Comparison of ENCODE assay signal across 30 cellular contexts in the genomic region with DNA sequence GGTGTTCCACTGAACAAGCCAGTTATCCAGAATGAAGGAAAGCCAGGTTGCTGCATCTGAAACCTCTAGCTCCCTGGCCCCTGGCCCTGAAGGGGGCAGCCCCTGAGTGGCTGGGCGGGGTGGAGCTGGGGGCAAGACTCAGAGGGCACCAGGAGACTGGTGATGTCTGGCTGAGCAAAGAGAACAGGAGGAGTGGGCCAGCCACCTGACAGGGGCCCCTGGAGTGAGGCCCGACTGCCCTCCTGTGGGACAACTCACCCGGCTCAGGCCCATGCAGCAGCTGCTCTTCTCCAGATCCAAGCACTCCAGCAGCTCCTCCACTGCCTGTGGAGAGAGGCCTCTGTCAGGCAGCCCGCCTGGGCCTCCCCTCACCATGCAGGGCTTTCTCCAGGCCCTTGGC.
DNase-seq lines count a peak whose midpoint lies in the region; ATAC-seq and TF ChIP-seq lines count a peak whose summit lies in the region.
"Had no signal": no experiment of that assay in that cellular context is flagged by ENCODE, and none has a peak within 500 bp of the region (broad histone marks: within the 10 kb centered on the region; RNA-seq: fewer than 3 reads in every experiment).

No MANE protein-coding gene starts in this region.

- BruUV-seq in Panc1 (replicated peaks; lab: Mats Ljungman, UMichigan), result no TSS peak

- H3K27me3 ChIP-seq in Panc1 (ENCODE audit: control insufficient read depth, insufficient read depth, low read length), result no peaks in the 10 kb centered on the region
- H3K27me3 ChIP-seq: neural progenitor cell, right lobe of liver had no signal

- H3K36me3 ChIP-seq in Panc1 (ENCODE audit: control insufficient read depth, insufficient read depth, low read length), result peaks cover 2% of the 10 kb centered on the region; the same call in 1 of the 2 replicates
- H3K36me3 ChIP-seq: neural progenitor cell had no signal

- ATAC-seq in activated naive CD4-positive, alpha-beta T cell treated with anti-CD3 and anti-CD28 coated beads, Interleukin-2, amount 50 U/mL, for 72 hours, result no peak
- 0 out of 2 replicates have a peak, but pooled peaks have one; percentile 27 for ATAC-seq in Panc1
- ATAC-seq in stimulated activated naive B cell treated with anti-CD40 and anti-IgM and Interleukin-4, amounts not matched to agents 10 μg/mL and 1 μg/mL and 100 μg/mL, for 72 hours (replicated peaks), result no peak
- ATAC-seq: A549; activated CD8-positive, alpha-beta T cell treated with anti-CD3 and anti-CD28 coated beads for 36 hours; K562; PC-3; right lobe of liver had no signal

- no peaks in the 10 kb centered on the region for H3K27me3 Mint-ChIP-seq in stimulated activated naive B cell treated with anti-CD40 and anti-IgM and Interleukin-4, amounts not matched to agents 10 μg/mL and 1 μg/mL and 100 μg/mL, for 72 hours
- H3K27me3 Mint-ChIP-seq in activated CD4-positive, alpha-beta memory T cell treated with anti-CD3 and anti-CD28 coated beads for 36 hours, result no peaks in the 10 kb centered on the region
- H3K27me3 Mint-ChIP-seq: activated CD8-positive, alpha-beta T cell treated with anti-CD3 and anti-CD28 coated beads for 36 hours; CD4-positive, alpha-beta T cell had no signal

- H3K4me3 ChIP-seq in Panc1 (ENCODE audit: low read depth in 2 of 2, low read length in 2 of 2), result no peak overlapping the region
- H3K4me3 ChIP-seq: A549, K562, neural progenitor cell, right lobe of liver had no signal

- peak overlapping the region; percentile 5 to 47 for H3K27ac Mint-ChIP-seq in activated naive CD4-positive, alpha-beta T cell treated with anti-CD3 and anti-CD28 coated beads, Interleukin-2, amount 50 U/mL, for 72 hours
- H3K27ac Mint-ChIP-seq in stimulated activated naive B cell treated with anti-CD40 and anti-IgM and Interleukin-4, amounts not matched to agents 10 μg/mL and 1 μg/mL and 100 μg/mL, for 72 hours, result peak overlapping the region; percentile 56
- no peak overlapping the region for H3K27ac Mint-ChIP-seq in activated CD4-positive, alpha-beta memory T cell treated with anti-CD3 and anti-CD28 coated beads for 36 hours
- H3K27ac Mint-ChIP-seq: activated CD8-positive, alpha-beta T cell treated with anti-CD3 and anti-CD28 coated beads for 36 hours; activated T-helper 1 cell treated with anti-CD3 and anti-CD28 coated beads, Interleukin-12 subunit alpha, Interleukin-12 subunit beta, Interleukin-2, Interleukin-4 antibody, amounts not matched to agents 30 ng/mL and 10 ng/mL and 1 ng/mL, durations not matched to agents 14 hours and 24 hours and 36 hours; CD4-positive, alpha-beta T cell; immature natural killer cell; neural progenitor cell had no signal

- TF ChIP-seq CTCF in Panc1 (IDR thresholded peaks at IDR 0.05), result no peak

- peaks cover 6% of the 10 kb centered on the region for H3K4me1 ChIP-seq in Panc1 (ENCODE audit: control insufficient read depth, insufficient read depth, low read length)

- intact Hi-C loops in Panc1 (cut with micrococcal nuclease; ENCODE audit: unreplicated experiment), result no loop called here
- intact Hi-C loops in posterior cingulate gyrus (cut with DNase I), result no loop called here
- intact Hi-C loops in activated CD4-positive, alpha-beta memory T cell treated with anti-CD3 and anti-CD28 coated beads for 36 hours (cut with micrococcal nuclease), result no loop called here

- H3K4me1 Mint-ChIP-seq in stimulated activated naive B cell treated with anti-CD40 and anti-IgM and Interleukin-4, amounts not matched to agents 10 μg/mL and 1 μg/mL and 100 μg/mL, for 72 hours, result peaks cover 0 to 2% of the 10 kb centered on the region in 2 donors
- no peaks in the 10 kb centered on the region for H3K4me1 Mint-ChIP-seq in activated CD4-positive, alpha-beta memory T cell treated with anti-CD3 and anti-CD28 coated beads for 36 hours (ENCODE audit: low read depth)
- H3K4me1 Mint-ChIP-seq: immature natural killer cell had no signal

- CTCF ChIA-PET in Panc1 (lab: Charles Lee), result no interaction called here
- CTCF ChIA-PET in activated CD4-positive, alpha-beta memory T cell treated with anti-CD3 and anti-CD28 coated beads for 36 hours (lab: Charles Lee), result interaction anchor here (0.6 to 6.2 kb wide), 2 partner anchors 14 to 46 kb away, joined by 3 to 37 read pairs; no protein-coding TSS in a partner anchor

- POLR2A ChIA-PET in Panc1 (lab: Charles Lee), result no interaction called here
- POLR2A ChIA-PET in activated CD4-positive, alpha-beta memory T cell treated with anti-CD3 and anti-CD28 coated beads for 36 hours (lab: Charles Lee), result no interaction called here

- no peak for DNase-seq in activated naive CD4-positive, alpha-beta T cell treated with anti-CD3 and anti-CD28 coated beads, Interleukin-2, amount 50 U/mL, for 72 hours (ENCODE audit: low spot score in 2 of 2)
- no peak for DNase-seq in activated naive CD4-positive, alpha-beta T cell treated with Interleukin-2 at 50 U/mL for 16 hours
- DNase-seq in Panc1 (ENCODE audit: low read depth, low spot score) (no peak), myocyte (ENCODE audit: low read depth) (peak; percentile 83), posterior cingulate gyrus (no peak), OCI-M1 (lab: John Stamatoyannopoulos, UW) (no peak)
- DNase-seq in stimulated activated naive B cell treated with anti-CD40 and anti-IgM and Interleukin-4, amounts not matched to agents 10 μg/mL and 1 μg/mL and 100 μg/mL, for 72 hours, result no peak
- DNase-seq in activated CD4-positive, alpha-beta memory T cell treated with anti-CD3 and anti-CD28 coated beads for 36 hours, result no peak
- DNase-seq: activated CD8-positive, alpha-beta memory T cell treated with anti-CD3 and anti-CD28 coated beads, Interleukin-2, amount 50 U/mL, for 48 hours; activated CD8-positive, alpha-beta T cell treated with anti-CD3 and anti-CD28 coated beads for 36 hours; activated naive CD4-positive, alpha-beta T cell treated with anti-CD3 and anti-CD28 coated beads, Interleukin-2, amount 50 U/mL, for 16 hours; amniotic stem cell; CD4-positive, alpha-beta T cell; hippocampal formation; immature natural killer cell; mesenchymal stem cell; NCI-H1930; NCI-H2171 treated with DMSO at 0.1 percent for 48 hours; NCI-H510A; NK-92 treated with Interleukin-12 subunit alpha and Interleukin-12 subunit beta, amount 100 ng/mL, for 24 hours; PC-3; right lobe of liver; SHP77; stimulated activated CD4-positive, alpha-beta T cell treated with anti-CD3 and anti-CD28 coated beads, Interleukin-4, amount 100 ng/mL, for 24 hours; T-helper 2 cell had no signal

- H3K36me3 Mint-ChIP-seq in activated naive CD4-positive, alpha-beta T cell treated with anti-CD3 and anti-CD28 coated beads, Interleukin-2, amount 50 U/mL, for 72 hours, result no peaks in the 10 kb centered on the region
- peaks cover 52 to 65% of the 10 kb centered on the region in 2 donors for H3K36me3 Mint-ChIP-seq in stimulated activated naive B cell treated with anti-CD40 and anti-IgM and Interleukin-4, amounts not matched to agents 10 μg/mL and 1 μg/mL and 100 μg/mL, for 72 hours
- H3K36me3 Mint-ChIP-seq in activated CD4-positive, alpha-beta memory T cell treated with anti-CD3 and anti-CD28 coated beads for 36 hours, result peaks cover 13% of the 10 kb centered on the region

- H3K4me3 Mint-ChIP-seq in stimulated activated naive B cell treated with anti-CD40 and anti-IgM and Interleukin-4, amounts not matched to agents 10 μg/mL and 1 μg/mL and 100 μg/mL, for 72 hours, result no peak overlapping the region
- H3K4me3 Mint-ChIP-seq in activated CD4-positive, alpha-beta memory T cell treated with anti-CD3 and anti-CD28 coated beads for 36 hours, result no peak overlapping the region
- H3K4me3 Mint-ChIP-seq: activated CD8-positive, alpha-beta T cell treated with anti-CD3 and anti-CD28 coated beads for 36 hours; activated T-helper 1 cell treated with anti-CD3 and anti-CD28 coated beads, Interleukin-12 subunit alpha, Interleukin-12 subunit beta, Interleukin-2, Interleukin-4 antibody, amounts not matched to agents 30 ng/mL and 10 ng/mL and 1 ng/mL, durations not matched to agents 14 hours and 24 hours and 36 hours; CD4-positive, alpha-beta T cell; immature natural killer cell; neural progenitor cell; type B pancreatic cell had no signal

- in situ Hi-C loops in Panc1 (cut with HindIII; ENCODE audit: low pct_unique_long_range_greater_than_20kb, low sequenced_read_pairs), result no loop called here

- no peaks in the 10 kb centered on the region for H3K9me3 ChIP-seq in Panc1 (ENCODE audit: control insufficient read depth, insufficient read depth, low read depth, low read length)
- H3K9me3 ChIP-seq: A549, right lobe of liver had no signal

- H3K27ac ChIP-seq in Panc1 (ENCODE audit: low read length), result no peak overlapping the region
- H3K27ac ChIP-seq: A549, neural progenitor cell, right lobe of liver had no signal

- no peaks in the 10 kb centered on the region for H3K9me3 Mint-ChIP-seq in activated naive CD4-positive, alpha-beta T cell treated with anti-CD3 and anti-CD28 coated beads, Interleukin-2, amount 50 U/mL, for 72 hours
- H3K9me3 Mint-ChIP-seq in stimulated activated naive B cell treated with anti-CD40 and anti-IgM and Interleukin-4, amounts not matched to agents 10 μg/mL and 1 μg/mL and 100 μg/mL, for 72 hours, result no peaks in the 10 kb centered on the region
- no peaks in the 10 kb centered on the region for H3K9me3 Mint-ChIP-seq in activated CD4-positive, alpha-beta memory T cell treated with anti-CD3 and anti-CD28 coated beads for 36 hours
- H3K9me3 Mint-ChIP-seq: activated CD8-positive, alpha-beta T cell treated with anti-CD3 and anti-CD28 coated beads for 36 hours; activated T-helper 1 cell treated with anti-CD3 and anti-CD28 coated beads, Interleukin-12 subunit alpha, Interleukin-12 subunit beta, Interleukin-2, Interleukin-4 antibody, amounts not matched to agents 30 ng/mL and 10 ng/mL and 1 ng/mL, durations not matched to agents 14 hours and 24 hours and 36 hours; CD4-positive, alpha-beta T cell; immature natural killer cell; neural progenitor cell; type B pancreatic cell had no signal
